9 cellular contexts compared by ENCODE assay signal in genomic region chr4:190014771-190015537, GRCh38. TPM values are rescaled to one million over a fixed set of nuclear protein-coding genes. Genes with fewer than 3 reads are reported as not detected.
DNase-seq lines count a peak whose midpoint lies in the region; ATAC-seq, FAIRE-seq and TF ChIP-seq lines count a peak whose summit lies in the region.
"Had no signal": no experiment of that assay in that cellular context is flagged by ENCODE, and none has a peak within 500 bp of the region (broad histone marks: within the 10 kb centered on the region; RNA-seq: fewer than 3 reads in every experiment).

No MANE protein-coding gene starts in this region.

- H3K4me1 Mint-ChIP-seq in activated CD8-positive, alpha-beta T cell treated with anti-CD3 and anti-CD28 coated beads for 36 hours (ENCODE audit: low read depth): peaks cover 22% of the 10 kb centered on the region

- no peak overlapping the region for H3K4me3 Mint-ChIP-seq in activated CD8-positive, alpha-beta T cell treated with anti-CD3 and anti-CD28 coated beads for 36 hours

- intact Hi-C loops in Right ventricle myocardium superior (cut with DNase I) (no loop called here), cardiac septum (cut with DNase I) (no loop called here)
- intact Hi-C loops in activated CD8-positive, alpha-beta T cell treated with anti-CD3 and anti-CD28 coated beads for 36 hours (cut with micrococcal nuclease): no loop called here

- CTCF ChIA-PET in activated CD8-positive, alpha-beta T cell treated with anti-CD3 and anti-CD28 coated beads for 36 hours (lab: Charles Lee): no interaction called here

- peaks cover 54% of the 10 kb centered on the region for H3K27me3 Mint-ChIP-seq in activated CD8-positive, alpha-beta T cell treated with anti-CD3 and anti-CD28 coated beads for 36 hours

- peaks cover 1% of the 10 kb centered on the region for H3K9me3 Mint-ChIP-seq in activated CD8-positive, alpha-beta T cell treated with anti-CD3 and anti-CD28 coated beads for 36 hours

- H3K27ac Mint-ChIP-seq in activated CD8-positive, alpha-beta T cell treated with anti-CD3 and anti-CD28 coated beads for 36 hours: no peak overlapping the region
- H3K27ac Mint-ChIP-seq: CD4-positive, CD25-positive, alpha-beta regulatory T cell had no signal

- TF ChIP-seq CTCF in activated CD8-positive, alpha-beta T cell treated with anti-CD3 and anti-CD28 coated beads for 36 hours (IDR thresholded peaks at IDR 0.05): no peak

- DNase-seq in Right ventricle myocardium superior: peak; percentile 34
- DNase-seq in cardiac septum (ENCODE audit: low spot score): no peak
- peak; percentile 51 for DNase-seq in activated CD8-positive, alpha-beta T cell treated with anti-CD3 and anti-CD28 coated beads for 36 hours
- peak; percentile 52 for DNase-seq in iPS-NIHi7 (ENCODE audit: extremely low spot score)
- DNase-seq in urothelium cell line (ENCODE audit: low spot score): peak; percentile 73
- DNase-seq in NCI-H1048 (lab: John Stamatoyannopoulos, UW): no peak
- DNase-seq in amniotic stem cell (lab: John Stamatoyannopoulos, UW): no peak
- DNase-seq: CD4-positive, CD25-positive, alpha-beta regulatory T cell had no signal

- POLR2A ChIA-PET in activated CD8-positive, alpha-beta T cell treated with anti-CD3 and anti-CD28 coated beads for 36 hours (lab: Charles Lee): no interaction called here

- H3K36me3 Mint-ChIP-seq in activated CD8-positive, alpha-beta T cell treated with anti-CD3 and anti-CD28 coated beads for 36 hours (ENCODE audit: low read depth): peaks cover 6% of the 10 kb centered on the region

- FAIRE-seq in urothelium cell line (lab: Jason Lieb, UNC): no peak

- ATAC-seq in Right ventricle myocardium superior (ENCODE audit: poor library complexity) (no peak), HG02678 (IDR thresholded peaks at IDR 0.05; ENCODE audit: unreplicated experiment) (no peak)
- ATAC-seq in activated CD8-positive, alpha-beta T cell treated with anti-CD3 and anti-CD28 coated beads for 36 hours: peak; percentile 68

RNA-seq across cellular contexts. Expression of gene FRG2, which starts 12.1 kb away (rescaled TPM):
- total RNA-seq in Right ventricle myocardium superior (not detected), cardiac septum (not detected)
- total RNA-seq in activated CD8-positive, alpha-beta T cell treated with anti-CD3 and anti-CD28 coated beads for 36 hours: not detected
- total RNA-seq: CD4-positive, CD25-positive, alpha-beta regulatory T cell had no signal

RNA-seq across cellular contexts. Expression of gene DBET, which starts 49.3 kb away (rescaled TPM):
- not detected for total RNA-seq in Right ventricle myocardium superior
- 0.05 TPM for total RNA-seq in cardiac septum
- not detected for total RNA-seq in activated CD8-positive, alpha-beta T cell treated with anti-CD3 and anti-CD28 coated beads for 36 hours
- total RNA-seq: CD4-positive, CD25-positive, alpha-beta regulatory T cell had no signal

Comparison
In these comparisons a context has a peak if more than half of its experiments do, and no peak if none do; other contexts are left out.
1. DNase-seq: peak in Right ventricle myocardium superior (single experiment), activated CD8-positive, alpha-beta T cell treated with anti-CD3 and anti-CD28 coated beads for 36 hours (single experiment), iPS-NIHi7 (single experiment) and urothelium cell line (single experiment); none in cardiac septum (single experiment), NCI-H1048 (single experiment) and amniotic stem cell (single experiment).